Comparison of ENCODE assay signal across 6 cellular contexts in genomic region chr9:112475318-112475717, GRCh38.
"Had no signal": no experiment of that assay in that cellular context is flagged by ENCODE, and none has a peak within 500 bp of the region (broad histone marks: within the 10 kb centered on the region; RNA-seq: fewer than 3 reads in every experiment).

No MANE protein-coding gene starts in this region.

- H3K4me2 ChIP-seq: KMS-11 had no signal

- H3K9ac ChIP-seq: KMS-11 had no signal

- FAIRE-seq: HTR-8/SVneo had no signal

- DNase-seq: IMR-90, KBM-7, KG1 had no signal

- H3K27ac ChIP-seq: HL-60, KMS-11 had no signal
